Comparison of ENCODE assay signal across 8 cellular contexts in the genomic region with DNA sequence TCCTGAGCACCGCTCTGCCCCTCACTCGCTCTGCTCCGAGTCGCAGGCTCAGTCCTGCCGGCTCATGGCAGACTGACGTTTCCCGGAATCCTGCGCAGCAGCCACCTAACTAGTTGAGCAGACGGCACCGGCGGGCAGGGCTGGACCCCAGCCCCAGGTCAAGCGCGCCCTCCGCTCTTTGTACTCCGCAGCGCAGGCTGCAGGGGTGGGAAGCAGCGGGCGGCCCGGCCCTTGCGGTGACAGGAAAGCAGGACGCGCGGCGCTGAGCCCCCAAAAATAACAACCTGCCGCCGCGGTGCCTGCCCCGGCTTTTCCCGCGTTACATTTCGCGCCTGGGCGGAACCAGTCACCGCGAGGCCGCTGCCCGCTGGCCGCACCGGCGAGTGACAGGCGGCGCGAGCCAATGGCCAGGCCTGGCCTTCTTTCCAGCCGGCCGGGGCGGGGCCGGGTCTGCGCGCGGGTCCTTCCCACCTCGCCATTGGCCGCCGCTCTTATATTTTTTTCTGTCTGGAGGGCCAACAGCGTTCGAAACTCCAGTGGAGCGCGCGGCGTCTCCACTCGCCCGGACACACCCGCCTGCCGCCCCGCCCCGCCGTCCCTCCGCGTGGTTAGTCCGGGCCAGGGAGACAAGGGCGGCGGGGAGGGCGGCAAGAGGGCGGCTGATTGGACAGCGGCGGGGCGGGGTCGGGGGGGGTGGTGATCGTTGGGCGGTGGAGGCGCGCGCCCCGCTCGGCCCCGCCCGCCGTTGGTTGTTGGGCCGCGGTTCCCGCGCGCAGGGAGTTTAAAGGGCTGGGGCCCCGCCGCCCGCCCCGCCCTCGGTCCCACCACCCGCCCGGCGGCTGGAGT. TPM values are rescaled to one million over a fixed set of nuclear protein-coding genes. Genes with fewer than 3 reads are reported as not detected.
A peak's percentile ranks its signal among the peaks of the same experiment; 100 is the strongest.
DNase-seq lines count a peak whose midpoint lies in the region; ATAC-seq, FAIRE-seq and TF ChIP-seq lines count a peak whose summit lies in the region.

TSS of gene ZNF367 (minus strand) at position 297 of the 846 bp plus-strand sequence. CDS start 338 bp downstream, outside the sequence.

- no peak for TF ChIP-seq POLR2A in spleen (IDR thresholded peaks at IDR 0.05)

- peak; percentile 89 for DNase-seq in AG09309 (ENCODE audit: low read depth)
- DNase-seq in NCI-H226, result peak; percentile 97
- DNase-seq in WTC11 (ENCODE audit: low spot score), result peak; percentile 92
- peak; percentile 87 for DNase-seq in bronchial epithelial cell (ENCODE audit: low read depth)
- DNase-seq in inferior parietal cortex (ENCODE audit: extremely low spot score), result peak; percentile 92
- peak; percentile 98 for DNase-seq in spleen

- peak within 1 kb of the TSS; percentile 93 to 99 (median 98) for H3K27ac ChIP-seq in spleen

- no peaks in the 10 kb centered on the region; the same call in 1 of the 2 replicates for H3K27me3 Mint-ChIP-seq in WTC11 (ENCODE audit: low read depth)

- H3K36me3 Mint-ChIP-seq in WTC11, result peaks cover 6% of the 10 kb centered on the region

- peaks cover 10 to 61% (median 50%) of the 10 kb centered on the region in 6 donors for H3K4me1 ChIP-seq in spleen

- H3K27ac Mint-ChIP-seq in WTC11, result peak within 1 kb of the TSS; percentile 92

- ATAC-seq in GM19023 (IDR thresholded peaks at IDR 0.05; ENCODE audit: unreplicated experiment) (peak; percentile 68), HG03196 (IDR thresholded peaks at IDR 0.05; ENCODE audit: unreplicated experiment) (peak; percentile 61), WTC11 (peak; percentile 84)

- POLR2A ChIA-PET in WTC11 (lab: Charles Lee), result no interaction called here

- FAIRE-seq in bronchial epithelial cell (lab: Jason Lieb, UNC), result no peak

- H3K36me3 ChIP-seq in bronchial epithelial cell (ENCODE audit: control insufficient read depth, insufficient read depth, low read length) (no peaks in the 10 kb centered on the region), spleen (no peaks in the 10 kb centered on the region)

- intact Hi-C loops in spleen (cut with DNase I; ENCODE audit: low total_unique reads), result loop anchor here (2.0 kb wide), 1 partner anchor 31 kb away; no protein-coding TSS in a partner anchor

- peaks cover 38% of the 10 kb centered on the region for H3K4me1 Mint-ChIP-seq in WTC11

- 0 to 1% (median 0%) methylated on average over 43 to 100 of the region's 100 CpGs for WGBS in spleen, 5 donors

- no peaks in the 10 kb centered on the region for H3K27me3 ChIP-seq in bronchial epithelial cell (ENCODE audit: control insufficient read depth, insufficient read depth, low read length)
- H3K27me3 ChIP-seq in spleen (replicated peaks in 1 of 7), result no peaks in the 10 kb centered on the region

- CTCF ChIA-PET in WTC11 (lab: Charles Lee), result no interaction called here

- peak within 1 kb of the TSS; percentile 73 for H3K4me3 ChIP-seq in AG09309 (ENCODE audit: control insufficient read depth, low read depth, low read length)
- peak within 1 kb of the TSS; percentile 90 for H3K4me3 ChIP-seq in bronchial epithelial cell (ENCODE audit: low read depth, low read length)
- H3K4me3 ChIP-seq in spleen, result peak within 1 kb of the TSS; percentile 71 to 95 (median 89)

- H3K9me3 Mint-ChIP-seq in WTC11, result no peaks in the 10 kb centered on the region

- H3K9me3 ChIP-seq in spleen, result no peaks in the 10 kb centered on the region

- peak within 1 kb of the TSS; percentile 94 for H3K4me3 Mint-ChIP-seq in WTC11

- no peak for TF ChIP-seq CTCF in AG09309 (IDR thresholded peaks at IDR 0.05; ENCODE audit: control insufficient read depth, insufficient read depth, low read depth, low read length, missing control alignments)
- no peak for TF ChIP-seq CTCF in WTC11 (IDR thresholded peaks at IDR 0.05)
- TF ChIP-seq CTCF in bronchial epithelial cell (IDR thresholded peaks at IDR 0.05; ENCODE audit: insufficient read depth, low read length, severe bottlenecking), result no peak
- peak in 2 of 11 experiments; percentile 20 to 31 for TF ChIP-seq CTCF in spleen (IDR thresholded peaks at IDR 0.05 in 8 of 11, conservative IDR thresholded peaks at IDR 0.05 in 3 of 11)

TF ChIP-seq in WTC11, 78 proteins besides CTCF, POLR2A, EP300 and RAD21 (continues in another document):
- TF ChIP-seq ZNF396 (CRISPR knock-in tag; IDR thresholded peaks at IDR 0.05; ENCODE audit: borderline replicate concordance), result no peak
- 0 out of 2 replicates have a peak, but pooled peaks have one; percentile 41 for TF ChIP-seq MYBL2 (CRISPR knock-in tag; IDR thresholded peaks at IDR 0.05)
- peak; percentile 14; the same call in 1 of the 2 replicates for TF ChIP-seq GABPB1 (CRISPR knock-in tag; IDR thresholded peaks at IDR 0.05)
- TF ChIP-seq ZBTB43 (CRISPR knock-in tag; IDR thresholded peaks at IDR 0.05), result peak; percentile 61; the same call in 1 of the 2 replicates
- no peak for TF ChIP-seq ZNF232 (CRISPR knock-in tag; IDR thresholded peaks at IDR 0.05)
- TF ChIP-seq, protein P1, sequence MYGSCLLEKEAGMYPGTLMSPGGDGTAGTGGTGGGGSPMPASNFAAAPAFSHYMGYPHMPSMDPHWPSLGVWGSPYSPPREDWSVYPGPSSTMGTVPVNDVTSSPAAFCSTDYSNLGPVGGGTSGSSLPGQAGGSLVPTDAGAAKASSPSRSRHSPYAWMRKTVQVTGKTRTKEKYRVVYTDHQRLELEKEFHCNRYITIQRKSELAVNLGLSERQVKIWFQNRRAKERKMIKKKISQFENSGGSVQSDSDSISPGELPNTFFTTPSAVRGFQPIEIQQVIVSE (CRISPR knock-in tag; IDR thresholded peaks at IDR 0.05; ENCODE audit: borderline replicate concordance), result no peak
- TF ChIP-seq RELA (CRISPR knock-in tag; IDR thresholded peaks at IDR 0.05; ENCODE audit: borderline replicate concordance), result no peak
- TF ChIP-seq, protein P2, sequence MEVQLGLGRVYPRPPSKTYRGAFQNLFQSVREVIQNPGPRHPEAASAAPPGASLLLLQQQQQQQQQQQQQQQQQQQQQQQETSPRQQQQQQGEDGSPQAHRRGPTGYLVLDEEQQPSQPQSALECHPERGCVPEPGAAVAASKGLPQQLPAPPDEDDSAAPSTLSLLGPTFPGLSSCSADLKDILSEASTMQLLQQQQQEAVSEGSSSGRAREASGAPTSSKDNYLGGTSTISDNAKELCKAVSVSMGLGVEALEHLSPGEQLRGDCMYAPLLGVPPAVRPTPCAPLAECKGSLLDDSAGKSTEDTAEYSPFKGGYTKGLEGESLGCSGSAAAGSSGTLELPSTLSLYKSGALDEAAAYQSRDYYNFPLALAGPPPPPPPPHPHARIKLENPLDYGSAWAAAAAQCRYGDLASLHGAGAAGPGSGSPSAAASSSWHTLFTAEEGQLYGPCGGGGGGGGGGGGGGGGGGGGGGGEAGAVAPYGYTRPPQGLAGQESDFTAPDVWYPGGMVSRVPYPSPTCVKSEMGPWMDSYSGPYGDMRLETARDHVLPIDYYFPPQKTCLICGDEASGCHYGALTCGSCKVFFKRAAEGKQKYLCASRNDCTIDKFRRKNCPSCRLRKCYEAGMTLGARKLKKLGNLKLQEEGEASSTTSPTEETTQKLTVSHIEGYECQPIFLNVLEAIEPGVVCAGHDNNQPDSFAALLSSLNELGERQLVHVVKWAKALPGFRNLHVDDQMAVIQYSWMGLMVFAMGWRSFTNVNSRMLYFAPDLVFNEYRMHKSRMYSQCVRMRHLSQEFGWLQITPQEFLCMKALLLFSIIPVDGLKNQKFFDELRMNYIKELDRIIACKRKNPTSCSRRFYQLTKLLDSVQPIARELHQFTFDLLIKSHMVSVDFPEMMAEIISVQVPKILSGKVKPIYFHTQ (CRISPR knock-in tag; IDR thresholded peaks at IDR 0.05), result no peak
- no peak for TF ChIP-seq AFF4 (CRISPR knock-in tag; IDR thresholded peaks at IDR 0.05; ENCODE audit: borderline replicate concordance)

RNA-seq across cellular contexts. Expression of gene ZNF367, which starts in this region (rescaled TPM):
- total RNA-seq in WTC11 (2021) (6.3 to 7.5 TPM (median 7.4 TPM) in 3 replicates), bronchial epithelial cell (0.13 and 0.26 TPM in 2 replicates), spleen (1 to 10 TPM; 1.2 to 3.7 (median 2.2) TPM)
- polyA plus RNA-seq in spleen, result 1 to 10 TPM in 2 of 3 donors, under 1 TPM in 1; 0.93 to 2.1 (median 1.4) TPM

Comparison
In these comparisons a context has a peak if more than half of its experiments do, and no peak if none do; other contexts are left out.
1. Peak in every context shown above with its lines: DNase-seq, ATAC-seq, H3K4me3 ChIP-seq and H3K27ac ChIP-seq.
2. Peak in DNase-seq and H3K4me3 ChIP-seq in bronchial epithelial cell; RNA of the gene not detected or under 1 TPM.